Comparison of ENCODE assay signal across 28 cellular contexts in genomic region chr3:192867645-192868044, GRCh38. TPM values are rescaled to one million over a fixed set of nuclear protein-coding genes. Genes with fewer than 3 reads are reported as not detected.
DNase-seq lines count a peak whose midpoint lies in the region; ATAC-seq and TF ChIP-seq lines count a peak whose summit lies in the region.
"Had no signal": no experiment of that assay in that cellular context is flagged by ENCODE, and none has a peak within 500 bp of the region (broad histone marks: within the 10 kb centered on the region; RNA-seq: fewer than 3 reads in every experiment).

No MANE protein-coding gene starts in this region.

- TF ChIP-seq CTCF in fibroblast of pulmonary artery (IDR thresholded peaks at IDR 0.05; ENCODE audit: low read length, missing control alignments), result no peak

- no peaks in the 10 kb centered on the region for H3K9me3 ChIP-seq in aorta (ENCODE audit: control insufficient read depth, low read length)
- H3K9me3 ChIP-seq: left lung, mucosa of descending colon, vagina had no signal

- DNase-seq in Right ventricle myocardium inferior (ENCODE audit: missing footprints), result no peak
- no peak for DNase-seq in cardiac septum (ENCODE audit: low spot score)
- DNase-seq in fibroblast of pulmonary artery (ENCODE audit: low read depth), result peak; percentile 86
- no peak for DNase-seq in left lobe of liver (ENCODE audit: low spot score)
- DNase-seq in aorta, result no peak
- DNase-seq in NOMO-1 (lab: John Stamatoyannopoulos, UW; ENCODE audit: unreplicated experiment in 2 of 2), result no peak
- DNase-seq: activated CD4-positive, alpha-beta memory T cell treated with anti-CD3 and anti-CD28 coated beads for 36 hours; activated CD8-positive, alpha-beta memory T cell treated with anti-CD3 and anti-CD28 coated beads, Interleukin-2, amount 50 U/mL, for 4 hours; CD4-positive, CD25-positive, alpha-beta regulatory T cell; DND-41; effector CD4-positive, alpha-beta T cell; GOT3; hippocampal formation; immature natural killer cell; left lung; mucosa of descending colon; NCI-H1417 treated with DMSO at 0.1 percent for 48 hours; NCI-H2081 treated with DMSO at 0.1 percent for 48 hours; NCI-H774; RPMI8226; stimulated activated naive CD4-positive, alpha-beta T cell treated with Interleukin-2 at 50 U/mL for 16 hours had no signal

- H3K27me3 ChIP-seq in aorta (ENCODE audit: control insufficient read depth in 1 of 2, insufficient read depth in 2 of 2, low read length in 1 of 2), result no peaks in the 10 kb centered on the region
- H3K27me3 ChIP-seq: left lung, vagina had no signal

- H3K4me1 ChIP-seq in aorta (ENCODE audit: control insufficient read depth in 1 of 2, insufficient read depth in 2 of 2, low read length in 2 of 2), result peaks cover 0 to 2% of the 10 kb centered on the region in 2 donors
- H3K4me1 ChIP-seq: parathyroid adenoma had no signal

- H3K4me3 ChIP-seq in fibroblast of pulmonary artery (replicated peaks; ENCODE audit: low read depth, low read length) (no peak overlapping the region), aorta (ENCODE audit: low read length in 2 of 2) (no peak overlapping the region)
- H3K4me3 ChIP-seq: left lung, mucosa of descending colon, SK-N-MC, vagina had no signal

- 33 to 43% methylated on average over 4 of the region's 4 CpGs for WGBS in aorta, 2 donors

- ATAC-seq in Right ventricle myocardium inferior (peak; percentile 47), left lobe of liver (peak; percentile 47), aorta (ENCODE audit: low FRiP score) (peak; percentile 26), GM21737 (IDR thresholded peaks at IDR 0.05; ENCODE audit: unreplicated experiment) (no peak), GM21526 (IDR thresholded peaks at IDR 0.05; ENCODE audit: low FRiP score, unreplicated experiment) (no peak)
- ATAC-seq: activated CD4-positive, CD25-positive, alpha-beta regulatory T cell treated with anti-CD3 and anti-CD28 coated beads, Interleukin-2, amount 50 U/mL, for 24 hours; left lung; mucosa of descending colon had no signal

- H3K27ac ChIP-seq in aorta (ENCODE audit: low read depth in 1 of 2, low read length in 2 of 2), result no peak overlapping the region
- H3K27ac ChIP-seq: 22Rv1, left lung, parathyroid adenoma, SK-N-MC, vagina had no signal

- intact Hi-C loops in Right ventricle myocardium inferior (cut with DNase I), result loop anchor here (5.0 kb wide), 1 partner anchor 35 kb away; no protein-coding TSS in a partner anchor
- intact Hi-C loops in cardiac septum (cut with DNase I), result loop anchor here (5.0 kb wide), 1 partner anchor 35 kb away; no protein-coding TSS in a partner anchor
- intact Hi-C loops in aorta (cut with DNase I), result no loop called here

- no peaks in the 10 kb centered on the region for H3K36me3 ChIP-seq in aorta (ENCODE audit: control insufficient read depth in 1 of 2, insufficient read depth in 2 of 2, low read length in 1 of 2)
- H3K36me3 ChIP-seq: left lung, vagina had no signal

RNA-seq across cellular contexts. Expression of gene MB21D2, which starts 50.0 kb away (rescaled TPM):
- 2.1 TPM for total RNA-seq in Right ventricle myocardium inferior
- total RNA-seq in cardiac septum, result 3.2 TPM
- total RNA-seq in left lobe of liver, result 0.23 TPM
- 1 to 10 TPM; 3.9 to 4.5 TPM for total RNA-seq in aorta
- polyA plus RNA-seq in aorta, result 1 to 10 TPM; 3.3 to 5.3 TPM

Comparison
In these comparisons a context has a peak if more than half of its experiments do, and no peak if none do; other contexts are left out.
1. ATAC-seq: peak in Right ventricle myocardium inferior (single experiment), left lobe of liver (single experiment) and aorta (single experiment); none in GM21737 (single experiment) and GM21526 (single experiment).
2. intact Hi-C loops: an anchor here in Right ventricle myocardium inferior (5.0 kb wide) and cardiac septum (5.0 kb wide); none called in aorta.